16 cellular contexts compared by ENCODE assay signal in the genomic region with DNA sequence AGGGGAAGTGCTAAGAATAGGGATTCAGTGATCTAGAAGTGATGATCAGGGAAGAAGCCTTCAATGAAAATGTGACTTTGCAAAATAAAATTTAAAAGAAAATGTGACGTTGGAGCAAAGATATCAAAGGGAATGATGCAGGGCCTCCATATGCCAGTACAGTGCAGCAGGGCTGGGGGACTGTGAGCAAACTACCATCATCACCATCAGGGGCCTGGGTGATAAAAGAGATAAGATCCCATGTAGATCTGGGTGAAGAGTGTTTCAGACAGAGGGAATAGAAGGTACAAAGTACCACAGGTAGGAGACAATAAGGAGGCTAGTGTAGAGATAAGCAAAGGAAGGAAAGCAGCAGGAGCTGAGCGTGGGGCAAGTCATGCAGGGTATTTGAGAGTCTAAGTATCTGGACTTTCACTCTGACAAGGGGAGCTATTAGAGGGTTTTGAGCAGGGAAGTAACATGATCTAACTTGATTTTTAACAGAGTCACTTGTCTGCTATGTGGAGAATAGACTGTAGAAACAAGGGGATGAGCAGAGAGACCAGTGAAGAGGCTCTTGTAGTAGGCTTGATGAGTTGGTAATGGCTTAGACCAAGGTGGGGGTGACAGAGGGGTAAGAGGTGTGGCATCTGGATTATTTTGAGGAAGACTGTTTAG.
DNase-seq lines count a peak whose midpoint lies in the region; ATAC-seq and TF ChIP-seq lines count a peak whose summit lies in the region.
"Had no signal": no experiment of that assay in that cellular context is flagged by ENCODE, and none has a peak within 500 bp of the region (broad histone marks: within the 10 kb centered on the region; RNA-seq: fewer than 3 reads in every experiment).

No MANE protein-coding gene starts in this region.

- H3K9me3 Mint-ChIP-seq in chondrocyte (ENCODE audit: low read depth): no peaks in the 10 kb centered on the region
- H3K9me3 Mint-ChIP-seq: activated CD4-positive, alpha-beta T cell treated with anti-CD3 and anti-CD28 coated beads, Interleukin-2, amount 10 ng/mL, durations not matched to agents 7 days and 5 days; stimulated activated memory B cell treated with anti-CD40 and anti-IgM and Interleukin-4, amounts not matched to agents 10 μg/mL and 1 μg/mL and 100 μg/mL, for 72 hours had no signal

- H3K9ac ChIP-seq in IMR-90 (ENCODE audit: low read depth, low read length): no peak overlapping the region

- H3K23ac ChIP-seq in IMR-90 (ENCODE audit: low read depth, low read length): no peak overlapping the region

- peaks cover 53 to 87% of the 10 kb centered on the region in 2 experiments for H3K79me1 ChIP-seq in IMR-90 (ENCODE audit: low read depth in 1 of 2, low read length in 2 of 2)

- no peaks in the 10 kb centered on the region for H3K27me3 Mint-ChIP-seq in chondrocyte (ENCODE audit: low read depth)
- H3K27me3 Mint-ChIP-seq: activated CD4-positive, alpha-beta T cell treated with anti-CD3 and anti-CD28 coated beads, Interleukin-2, amount 10 ng/mL, durations not matched to agents 7 days and 5 days; stimulated activated memory B cell treated with anti-CD40 and anti-IgM and Interleukin-4, amounts not matched to agents 10 μg/mL and 1 μg/mL and 100 μg/mL, for 72 hours had no signal

- no CpG with 5 or more reads among the region's 2 CpGs for WGBS in IMR-90 (ENCODE audit: extremely low coverage in 2 of 2, insufficient read length in 1 of 2), 2 experiments

- no peak overlapping the region for H4K91ac ChIP-seq in IMR-90 (ENCODE audit: insufficient read depth, low read depth, low read length)

- DNase-seq in AG04450 (ENCODE audit: low read depth, low spot score) (peak; percentile 15), IMR-90 (peak; percentile 57), chondrocyte (ENCODE audit: low spot score) (no peak), mucosa of descending colon (no peak), RKO (ENCODE audit: low spot score) (no peak), SW480 (ENCODE audit: low spot score) (no peak), NCI-H526 treated with DMSO at 0.1 percent for 48 hours (lab: John Stamatoyannopoulos, UW) (no peak)
- no peak for DNase-seq in activated naive CD4-positive, alpha-beta T cell treated with Interleukin-2 at 50 U/mL for 16 hours
- DNase-seq: activated CD4-positive, alpha-beta T cell treated with anti-CD3 and anti-CD28 coated beads, Interleukin-2, amount 10 ng/mL, durations not matched to agents 7 days and 5 days; activated gamma-delta T cell treated with Interleukin-2 at 50 U/mL for 16 hours; amniotic stem cell; NCI-H1105 treated with DMSO at 0.1 percent for 48 hours; right lobe of liver; testis had no signal

- no peak overlapping the region for H2AFZ ChIP-seq in IMR-90 (replicated peaks; ENCODE audit: low read length, poor library complexity)

- H3K18ac ChIP-seq in IMR-90 (ENCODE audit: low read depth, low read length): no peak overlapping the region

- no peak overlapping the region for H2BK5ac ChIP-seq in IMR-90 (ENCODE audit: low read depth, low read length, poor library complexity, severe bottlenecking)

- ATAC-seq in IMR-90 (ENCODE audit: low read depth): peak; percentile 62
- ATAC-seq in mucosa of descending colon: peak; percentile 15
- ATAC-seq: right lobe of liver; Right ventricle myocardium inferior; stimulated activated memory B cell treated with anti-CD40 and anti-IgM and Interleukin-4, amounts not matched to agents 10 μg/mL and 1 μg/mL and 100 μg/mL, for 72 hours had no signal

- H3K9me3 ChIP-seq in AG04450 (ENCODE audit: control insufficient read depth, insufficient read depth, low read length) (no peaks in the 10 kb centered on the region), IMR-90 (ENCODE audit: control insufficient read depth, insufficient read depth, low read length) (no peaks in the 10 kb centered on the region), mucosa of descending colon (no peaks in the 10 kb centered on the region)
- H3K9me3 ChIP-seq: right lobe of liver, testis had no signal

- H3K14ac ChIP-seq in IMR-90 (replicated peaks; ENCODE audit: low read depth, low read length): no peak overlapping the region

- H3K4me3 ChIP-seq in AG04450 (ENCODE audit: low read depth, low read length): no peak overlapping the region
- H3K4me3 ChIP-seq in IMR-90 (ENCODE audit: insufficient read depth, low read depth, low read length): no peak overlapping the region
- no peak overlapping the region for H3K4me3 ChIP-seq in mucosa of descending colon
- H3K4me3 ChIP-seq: right lobe of liver, testis had no signal

- H2AK5ac ChIP-seq in IMR-90 (ENCODE audit: low read depth, low read length): no peak overlapping the region

- CTCF ChIA-PET in AG04450 (lab: Charles Lee) (no interaction called here), IMR-90 (lab: Yijun Ruan, JAX) (no interaction called here)

- dilution Hi-C loops in IMR-90 (cut with HindIII; ENCODE audit: low sequenced_read_pairs, unreplicated experiment): no loop called here

- peaks cover 13% of the 10 kb centered on the region for H3K4me1 ChIP-seq in IMR-90 (ENCODE audit: control insufficient read depth, insufficient read depth, low read length)
- peaks cover 4% of the 10 kb centered on the region for H3K4me1 ChIP-seq in mucosa of descending colon (ENCODE audit: low read depth)
- H3K4me1 ChIP-seq: right lobe of liver, testis had no signal

- no peak for TF ChIP-seq POLR2A in IMR-90 (IDR thresholded peaks at IDR 0.05; ENCODE audit: low read depth, low read length)

- peaks cover 9% of the 10 kb centered on the region for H3K9me1 ChIP-seq in IMR-90 (ENCODE audit: insufficient read depth, low read length)

- H2BK15ac ChIP-seq in IMR-90 (ENCODE audit: low read depth, low read length): no peak overlapping the region

- no peak overlapping the region for H2BK20ac ChIP-seq in IMR-90 (ENCODE audit: low read depth, low read length)

- no peak overlapping the region for H3K56ac ChIP-seq in IMR-90 (ENCODE audit: extremely low read depth, insufficient read depth, low read length)

- POLR2A ChIA-PET in AG04450 (lab: Yijun Ruan, JAX): no interaction called here
- POLR2A ChIA-PET in IMR-90 (lab: Charles Lee; ENCODE audit: unreplicated experiment): no interaction called here

- H4K8ac ChIP-seq in IMR-90 (ENCODE audit: low read depth in 2 of 2, low read length in 2 of 2): no peak overlapping the region

- no peak overlapping the region for H2BK120ac ChIP-seq in IMR-90 (ENCODE audit: low read depth, low read length)

- H3K27me3 ChIP-seq in AG04450 (ENCODE audit: control insufficient read depth, insufficient read depth, low read length) (no peaks in the 10 kb centered on the region), IMR-90 (ENCODE audit: control insufficient read depth, insufficient read depth, low read length) (no peaks in the 10 kb centered on the region)
- H3K27me3 ChIP-seq: right lobe of liver, testis had no signal

- no TSS peak for BruUV-seq in IMR-90 (replicated peaks; lab: Mats Ljungman, UMichigan)

- TF ChIP-seq RAD21 in IMR-90 (IDR thresholded peaks at IDR 0.05; ENCODE audit: low read length): no peak

- intact Hi-C loops in IMR-90 (cut with micrococcal nuclease): loop anchor here (10.0 kb wide), 1 partner anchor 320 kb away; no protein-coding TSS in a partner anchor
- intact Hi-C loops in mucosa of descending colon (cut with DNase I, micrococcal nuclease): no loop called here

- TF ChIP-seq CTCF in AG04450 (IDR thresholded peaks at IDR 0.05; ENCODE audit: low read depth, low read length) (no peak), IMR-90 (conservative IDR thresholded peaks at IDR 0.05; ENCODE audit: low read depth, low read length) (no peak), chondrocyte (IDR thresholded peaks at IDR 0.05) (no peak), mucosa of descending colon (IDR thresholded peaks at IDR 0.05) (no peak)

- peaks cover 4% of the 10 kb centered on the region for H3K36me3 Mint-ChIP-seq in chondrocyte (ENCODE audit: low read depth)

- peaks cover 56% of the 10 kb centered on the region; the same call in 1 of the 2 replicates for H4K20me1 ChIP-seq in IMR-90 (ENCODE audit: insufficient read depth, low read length)

- H3K27ac ChIP-seq in AG04450 (ENCODE audit: low read depth, low read length) (no peak overlapping the region), IMR-90 (ENCODE audit: insufficient read depth, low read length) (no peak overlapping the region)
- H3K27ac ChIP-seq: right lobe of liver, testis had no signal

- no peak overlapping the region for H3K4me3 Mint-ChIP-seq in chondrocyte (ENCODE audit: unreplicated experiment)
- H3K4me3 Mint-ChIP-seq: activated CD4-positive, alpha-beta T cell treated with anti-CD3 and anti-CD28 coated beads, Interleukin-2, amount 10 ng/mL, durations not matched to agents 7 days and 5 days; stimulated activated memory B cell treated with anti-CD40 and anti-IgM and Interleukin-4, amounts not matched to agents 10 μg/mL and 1 μg/mL and 100 μg/mL, for 72 hours had no signal

- in situ Hi-C loops in IMR-90 (cut with MboI; ENCODE audit: low sequenced_read_pairs): no loop called here

- H3K4me1 Mint-ChIP-seq in chondrocyte (ENCODE audit: low read depth): peaks cover 50% of the 10 kb centered on the region
- H3K4me1 Mint-ChIP-seq: stimulated activated memory B cell treated with anti-CD40 and anti-IgM and Interleukin-4, amounts not matched to agents 10 μg/mL and 1 μg/mL and 100 μg/mL, for 72 hours had no signal

- H3K27ac Mint-ChIP-seq in chondrocyte (ENCODE audit: unreplicated experiment): peak overlapping the region; percentile 19
- H3K27ac Mint-ChIP-seq: activated CD4-positive, alpha-beta T cell treated with anti-CD3 and anti-CD28 coated beads, Interleukin-2, amount 10 ng/mL, durations not matched to agents 7 days and 5 days had no signal

- H2AK9ac ChIP-seq in IMR-90 (replicated peaks; ENCODE audit: low read depth, low read length, poor library complexity): no peak overlapping the region

- no peak overlapping the region for H3K4ac ChIP-seq in IMR-90 (ENCODE audit: low read depth, low read length)

- no peak overlapping the region; the same call in 1 of the 2 replicates for H3K4me2 ChIP-seq in IMR-90 (ENCODE audit: low read depth, low read length)

- H3K36me3 ChIP-seq in IMR-90 (ENCODE audit: control insufficient read depth, insufficient read depth, low read length) (peaks cover 12% of the 10 kb centered on the region), mucosa of descending colon (ENCODE audit: low read depth) (no peaks in the 10 kb centered on the region)

- H4K5ac ChIP-seq in IMR-90 (ENCODE audit: low read depth, low read length): no peak overlapping the region

TF ChIP-seq in IMR-90, 13 proteins besides CTCF, POLR2A, EP300 and RAD21 (continues in another document):
- TF ChIP-seq, protein P1, sequence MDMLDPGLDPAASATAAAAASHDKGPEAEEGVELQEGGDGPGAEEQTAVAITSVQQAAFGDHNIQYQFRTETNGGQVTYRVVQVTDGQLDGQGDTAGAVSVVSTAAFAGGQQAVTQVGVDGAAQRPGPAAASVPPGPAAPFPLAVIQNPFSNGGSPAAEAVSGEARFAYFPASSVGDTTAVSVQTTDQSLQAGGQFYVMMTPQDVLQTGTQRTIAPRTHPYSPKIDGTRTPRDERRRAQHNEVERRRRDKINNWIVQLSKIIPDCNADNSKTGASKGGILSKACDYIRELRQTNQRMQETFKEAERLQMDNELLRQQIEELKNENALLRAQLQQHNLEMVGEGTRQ (IDR thresholded peaks at IDR 0.05; ENCODE audit: low read depth, low read length): no peak
- TF ChIP-seq MAZ (IDR thresholded peaks at IDR 0.05; ENCODE audit: borderline replicate concordance, low read depth, low read length): no peak
- TF ChIP-seq BHLHE40 (IDR thresholded peaks at IDR 0.05; ENCODE audit: low read depth, low read length): no peak
- TF ChIP-seq CEBPB (IDR thresholded peaks at IDR 0.05; ENCODE audit: low read depth, low read length): no peak

Comparison
In these comparisons a context has a peak if more than half of its experiments do, and no peak if none do; other contexts are left out.
1. DNase-seq: peak in AG04450 (single experiment) and IMR-90 (single experiment); none in chondrocyte (single experiment), mucosa of descending colon (0 of 3), activated naive CD4-positive, alpha-beta T cell treated with Interleukin-2 at 50 U/mL for 16 hours (single experiment), RKO (single experiment), SW480 (single experiment) and NCI-H526 treated with DMSO at 0.1 percent for 48 hours (single experiment).